In the genomic region with DNA sequence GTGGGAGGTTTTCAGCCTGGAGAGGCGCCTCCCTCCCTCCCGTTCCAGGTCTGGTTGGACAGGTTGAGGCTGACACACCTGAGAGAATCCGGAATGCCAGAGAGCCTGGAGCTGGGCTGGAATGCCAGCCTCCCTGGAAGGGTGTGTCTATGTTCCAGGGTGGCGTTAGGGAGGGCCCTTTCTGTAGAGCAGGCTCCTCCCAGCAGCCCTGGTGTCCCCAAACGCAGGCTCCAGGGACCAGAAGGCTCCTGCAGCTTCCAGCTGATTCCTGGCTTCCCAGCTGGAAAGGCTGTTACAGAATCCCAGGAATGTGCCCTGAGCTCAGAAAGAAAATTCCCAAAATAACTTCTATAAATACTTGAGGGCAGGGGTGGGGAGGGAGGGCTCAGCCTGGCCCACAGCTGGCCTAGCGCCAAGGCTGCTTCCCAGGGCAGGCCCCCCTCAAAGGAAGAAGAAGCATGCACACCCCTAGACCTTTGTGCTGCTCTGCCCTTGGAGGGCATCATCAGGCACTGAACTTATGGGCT, we compare ENCODE assay signal across 8 cellular contexts.
DNase-seq lines count a peak whose midpoint lies in the region; ATAC-seq and TF ChIP-seq lines count a peak whose summit lies in the region.

No MANE protein-coding gene starts in this region.

- peaks cover 64% of the 10 kb centered on the region for H3F3A ChIP-seq in SK-N-SH (replicated peaks; ENCODE audit: insufficient read depth)

- TF ChIP-seq POLR2A in prostate gland (IDR thresholded peaks at IDR 0.05), result no peak

- intact Hi-C loops in Right ventricle myocardium inferior (cut with DNase I), result loop anchor here (10.0 kb wide), 1 partner anchor 155 kb away; the partner anchor contains the start of gene MCFD2
- intact Hi-C loops in prostate gland (cut with DNase I), result loop anchor here (5.0 kb wide), 1 partner anchor 103 kb away; no protein-coding TSS in a partner anchor

- peaks cover 68 to 94% of the 10 kb centered on the region in 2 experiments for H3K4me1 ChIP-seq in SK-N-SH (ENCODE audit: control insufficient read depth in 1 of 2, insufficient read depth in 2 of 2, low read depth in 1 of 2, low read length in 1 of 2)
- peaks cover 20% of the 10 kb centered on the region for H3K4me1 ChIP-seq in prostate gland (replicated peaks)

- H3K4me3 ChIP-seq in SK-N-SH (ENCODE audit: low read depth in 2 of 2, low read length in 1 of 2) (no peak overlapping the region), prostate gland (no peak overlapping the region)

- no peak for TF ChIP-seq RAD21 in SK-N-SH (IDR thresholded peaks at IDR 0.05; ENCODE audit: low read length)

- H3K9me2 ChIP-seq in SK-N-SH, result no peaks in the 10 kb centered on the region

- 46% methylated on average over 6 of the region's 6 CpGs for WGBS in SK-N-SH (ENCODE audit: low lambda C conversion rate)
- WGBS in prostate gland, result 25% methylated on average over 6 of the region's 6 CpGs

- POLR2A ChIA-PET in SK-N-SH (lab: Yijun Ruan, JAX), result interaction anchor here (1.1 to 3.1 kb wide), 2 partner anchors 10 to 13 kb away, joined by 4 to 14 read pairs; no protein-coding TSS in a partner anchor

- H3K9ac ChIP-seq in SK-N-SH, result peak overlapping the region; percentile 79

- peaks cover 15% of the 10 kb centered on the region; the same call in 1 of the 2 replicates for H3K79me2 ChIP-seq in SK-N-SH (ENCODE audit: insufficient read depth)

- H3K9me3 ChIP-seq in SK-N-SH (no peaks in the 10 kb centered on the region), prostate gland (no peaks in the 10 kb centered on the region)

- peak overlapping the region; percentile 69 for H3K4me2 ChIP-seq in SK-N-SH

- DNase-seq in Daoy (ENCODE audit: low read depth) (peak; percentile 63), SK-N-SH (peak; percentile 49), Right ventricle myocardium inferior (ENCODE audit: missing footprints) (peak; percentile 75), prostate gland (ENCODE audit: low spot score) (peak; percentile 91), NK-92 (lab: John Stamatoyannopoulos, UW; ENCODE audit: unreplicated experiment) (no peak), NCI-H146 (lab: John Stamatoyannopoulos, UW) (no peak), T-helper 2 cell (no peak)

- H4K20me1 ChIP-seq in SK-N-SH (ENCODE audit: insufficient read depth), result no peaks in the 10 kb centered on the region

- no peak overlapping the region for H2AFZ ChIP-seq in SK-N-SH (ENCODE audit: low read depth)

- H3K27ac ChIP-seq in SK-N-SH (ENCODE audit: low read depth in 2 of 2, low read length in 1 of 2), result peak overlapping the region; percentile 97 to 98
- H3K27ac ChIP-seq in prostate gland, result peak overlapping the region; percentile 76 to 79

- no peaks in the 10 kb centered on the region for H3K27me3 ChIP-seq in SK-N-SH (ENCODE audit: insufficient read depth)
- no peaks in the 10 kb centered on the region for H3K27me3 ChIP-seq in prostate gland (replicated peaks; ENCODE audit: insufficient read depth)

- ATAC-seq in Right ventricle myocardium inferior (peak; percentile 50), GM21447 (IDR thresholded peaks at IDR 0.05; ENCODE audit: unreplicated experiment) (no peak)

- H3K36me3 ChIP-seq in SK-N-SH (replicated peaks in 1 of 2; ENCODE audit: control insufficient read depth in 1 of 2, insufficient read depth in 2 of 2, low read length in 1 of 2), result peaks cover 0 to 6% of the 10 kb centered on the region in 2 experiments
- no peaks in the 10 kb centered on the region for H3K36me3 ChIP-seq in prostate gland

- CTCF ChIA-PET in SK-N-SH (lab: Yijun Ruan, JAX), result interaction anchor here (0.6 to 3.1 kb wide), 3 partner anchors 14 to 318 kb away, joined by 3 to 15 read pairs (median 7); no protein-coding TSS in a partner anchor

- TF ChIP-seq CTCF in SK-N-SH (IDR thresholded peaks at IDR 0.05) (no peak), prostate gland (IDR thresholded peaks at IDR 0.05) (no peak)

- TF ChIP-seq EP300 in SK-N-SH (IDR thresholded peaks at IDR 0.05; ENCODE audit: borderline replicate concordance in 1 of 2, low read depth in 1 of 2, low read length in 1 of 2), result peak; percentile 79 to 87

TF ChIP-seq in SK-N-SH, 30 proteins besides CTCF, POLR2A, EP300 and RAD21 (continues in another document):
- TF ChIP-seq, protein P1, sequence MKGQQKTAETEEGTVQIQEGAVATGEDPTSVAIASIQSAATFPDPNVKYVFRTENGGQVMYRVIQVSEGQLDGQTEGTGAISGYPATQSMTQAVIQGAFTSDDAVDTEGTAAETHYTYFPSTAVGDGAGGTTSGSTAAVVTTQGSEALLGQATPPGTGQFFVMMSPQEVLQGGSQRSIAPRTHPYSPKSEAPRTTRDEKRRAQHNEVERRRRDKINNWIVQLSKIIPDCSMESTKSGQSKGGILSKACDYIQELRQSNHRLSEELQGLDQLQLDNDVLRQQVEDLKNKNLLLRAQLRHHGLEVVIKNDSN (IDR thresholded peaks at IDR 0.05; ENCODE audit: borderline replicate concordance, low read depth), result no peak
- 0 out of 2 replicates have a peak, but pooled peaks have one; percentile 21 for TF ChIP-seq FOSL2 (IDR thresholded peaks at IDR 0.05; ENCODE audit: borderline replicate concordance, low read depth)
- no peak; the same call in 1 of the 2 replicates for TF ChIP-seq JUND (IDR thresholded peaks at IDR 0.05)
- peak; percentile 72; the same call in 1 of the 2 replicates for TF ChIP-seq RXRA (IDR thresholded peaks at IDR 0.05; ENCODE audit: borderline replicate concordance, low read depth)
- TF ChIP-seq TCF12 (IDR thresholded peaks at IDR 0.05), result peak; percentile 91
- no peak for TF ChIP-seq NRF1 (IDR thresholded peaks at IDR 0.05; ENCODE audit: low read depth, low read length)
- TF ChIP-seq REST (IDR thresholded peaks at IDR 0.05; ENCODE audit: low read depth, low read length), result peak; percentile 71; the same call in 1 of the 2 replicates
- no peak for TF ChIP-seq FOXJ3 (CRISPR knock-in tag; IDR thresholded peaks at IDR 0.05)
- TF ChIP-seq, protein P2, sequence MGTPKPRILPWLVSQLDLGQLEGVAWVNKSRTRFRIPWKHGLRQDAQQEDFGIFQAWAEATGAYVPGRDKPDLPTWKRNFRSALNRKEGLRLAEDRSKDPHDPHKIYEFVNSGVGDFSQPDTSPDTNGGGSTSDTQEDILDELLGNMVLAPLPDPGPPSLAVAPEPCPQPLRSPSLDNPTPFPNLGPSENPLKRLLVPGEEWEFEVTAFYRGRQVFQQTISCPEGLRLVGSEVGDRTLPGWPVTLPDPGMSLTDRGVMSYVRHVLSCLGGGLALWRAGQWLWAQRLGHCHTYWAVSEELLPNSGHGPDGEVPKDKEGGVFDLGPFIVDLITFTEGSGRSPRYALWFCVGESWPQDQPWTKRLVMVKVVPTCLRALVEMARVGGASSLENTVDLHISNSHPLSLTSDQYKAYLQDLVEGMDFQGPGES (IDR thresholded peaks at IDR 0.05; ENCODE audit: low read depth, low read length), result no peak
- no peak for TF ChIP-seq FOXM1 (IDR thresholded peaks at IDR 0.05; ENCODE audit: low read depth)
- TF ChIP-seq ZBTB33 (IDR thresholded peaks at IDR 0.05; ENCODE audit: borderline replicate concordance, low read depth), result no peak
- no peak for TF ChIP-seq RCOR1 (IDR thresholded peaks at IDR 0.05; ENCODE audit: low read length)
- TF ChIP-seq TAF1 (IDR thresholded peaks at IDR 0.05; ENCODE audit: borderline replicate concordance, low read depth, low read length), result no peak
- TF ChIP-seq GABPA (IDR thresholded peaks at IDR 0.05; ENCODE audit: low read depth), result no peak
- peak; percentile 12; the same call in 1 of the 2 replicates for TF ChIP-seq MAX (IDR thresholded peaks at IDR 0.05; ENCODE audit: low read depth)
- TF ChIP-seq SMC3 (IDR thresholded peaks at IDR 0.05; ENCODE audit: low read depth, low read length), result no peak
- no peak for TF ChIP-seq GATA2 (CRISPR knock-in tag; IDR thresholded peaks at IDR 0.05)

Comparison
In these comparisons a context has a peak if more than half of its experiments do, and no peak if none do; other contexts are left out.
1. DNase-seq: peak in Daoy (single experiment), SK-N-SH (single experiment), Right ventricle myocardium inferior (single experiment) and prostate gland (single experiment); none in NK-92 (single experiment), NCI-H146 (single experiment) and T-helper 2 cell (0 of 5).